9 cellular contexts compared by ENCODE assay signal in the genomic region with DNA sequence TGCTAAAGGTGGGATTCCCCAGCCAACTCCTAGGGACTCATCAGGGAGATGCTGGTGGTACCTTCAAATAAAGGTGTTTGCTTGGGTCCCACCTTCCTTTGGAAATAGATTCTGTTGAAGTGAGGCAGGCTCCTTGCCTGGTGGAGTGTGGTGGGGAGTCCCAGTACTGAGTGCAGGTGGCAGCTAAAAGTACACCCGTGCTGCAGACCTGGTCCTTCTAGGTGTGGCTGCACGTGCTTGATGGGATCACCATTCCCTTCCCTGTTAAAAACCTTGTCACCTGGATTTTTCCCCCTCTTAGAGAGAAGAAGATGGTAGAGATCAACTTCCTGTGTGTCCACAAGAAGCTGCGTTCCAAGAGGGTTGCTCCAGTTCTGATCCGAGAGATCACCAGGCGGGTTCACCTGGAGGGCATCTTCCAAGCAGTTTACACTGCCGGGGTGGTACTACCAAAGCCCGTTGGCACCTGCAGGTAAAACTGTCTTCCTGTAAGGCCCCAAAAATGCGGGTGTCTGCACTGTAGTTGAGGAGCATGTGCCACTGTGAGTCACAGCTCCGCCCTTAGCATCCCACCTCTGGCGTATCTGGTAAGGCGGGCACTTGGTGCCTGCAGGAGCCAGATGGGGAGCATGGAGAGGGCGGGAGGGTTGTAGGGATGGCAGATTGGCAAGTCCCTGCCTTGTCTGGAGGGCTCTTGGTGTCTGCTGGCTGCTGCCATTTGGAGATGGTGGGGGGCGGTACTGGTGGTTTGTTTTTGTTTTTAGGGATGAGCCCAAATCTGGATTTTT. TPM values are rescaled to one million over a fixed set of nuclear protein-coding genes. Genes with fewer than 3 reads are reported as not detected.
DNase-seq lines count a peak whose midpoint lies in the region; FAIRE-seq and TF ChIP-seq lines count a peak whose summit lies in the region.
"Had no signal": no experiment of that assay in that cellular context is flagged by ENCODE, and none has a peak within 500 bp of the region (broad histone marks: within the 10 kb centered on the region; RNA-seq: fewer than 3 reads in every experiment).

No MANE protein-coding gene starts in this region.

- H3K79me2 ChIP-seq in hepatocyte = peaks cover 3% of the 10 kb centered on the region

- H3K4me1 ChIP-seq in adrenal gland (replicated peaks in 1 of 2) (peaks cover 20 to 54% of the 10 kb centered on the region in 2 donors), hepatocyte (ENCODE audit: insufficient read depth) (peaks cover 34% of the 10 kb centered on the region), thymus (ENCODE audit: control insufficient read depth, insufficient read depth, low read length) (no peaks in the 10 kb centered on the region), testis (peaks cover 25% of the 10 kb centered on the region)

- H3K4me3 ChIP-seq in adrenal gland (no peak overlapping the region), hepatocyte (no peak overlapping the region), thymus (ENCODE audit: low read length) (no peak overlapping the region), testis (no peak overlapping the region)

- H3K27me3 ChIP-seq in adrenal gland = no peaks in the 10 kb centered on the region
- H3K27me3 ChIP-seq in hepatocyte = no peaks in the 10 kb centered on the region
- H3K27me3 ChIP-seq in thymus (ENCODE audit: control insufficient read depth, insufficient read depth) = no peaks in the 10 kb centered on the region
- H3K27me3 ChIP-seq in testis = no peaks in the 10 kb centered on the region

- H3K9me2 ChIP-seq in hepatocyte (replicated peaks; ENCODE audit: insufficient read depth) = no peaks in the 10 kb centered on the region

- H3K27ac ChIP-seq in adrenal gland (peak overlapping the region in 3 of 5 donors; percentile 41 to 66 (median 56)), hepatocyte (peak overlapping the region; percentile 9), thymus (ENCODE audit: low read depth) (peak overlapping the region; percentile 61), testis (peak overlapping the region in 1 of 2 donors; percentile 68)

- no peak overlapping the region for H3K4me2 ChIP-seq in hepatocyte

- H2AFZ ChIP-seq in hepatocyte = no peak overlapping the region

- WGBS in adrenal gland, 4 donors = 85 to 91% (median 89%) methylated on average over 12 to 13 of the region's 13 CpGs
- 91% methylated on average over 13 of the region's 13 CpGs for WGBS in hepatocyte (ENCODE audit: low lambda C conversion rate, missing lambda C conversion rate)
- 98% methylated on average over 13 of the region's 13 CpGs for WGBS in thymus
- 73 to 82% methylated on average over 8 to 13 of the region's 13 CpGs for WGBS in testis, 2 donors

- TF ChIP-seq POLR2A in adrenal gland (IDR thresholded peaks at IDR 0.05) (no peak), testis (IDR thresholded peaks at IDR 0.05) (no peak)

- H3K36me3 ChIP-seq in adrenal gland (replicated peaks in 1 of 2) = peaks cover 0 to 72% of the 10 kb centered on the region in 2 donors
- H3K36me3 ChIP-seq in hepatocyte (replicated peaks; ENCODE audit: insufficient read depth, low read depth) = no peaks in the 10 kb centered on the region
- peaks cover 81% of the 10 kb centered on the region for H3K36me3 ChIP-seq in thymus (ENCODE audit: control insufficient read depth, insufficient read depth)
- no peaks in the 10 kb centered on the region for H3K36me3 ChIP-seq in testis (ENCODE audit: low read depth, missing control alignments)

- no peaks in the 10 kb centered on the region for H3K9me3 ChIP-seq in adrenal gland (replicated peaks in 1 of 3)
- no peaks in the 10 kb centered on the region for H3K9me3 ChIP-seq in hepatocyte (ENCODE audit: low read depth)
- H3K9me3 ChIP-seq in thymus (ENCODE audit: control insufficient read depth) = no peaks in the 10 kb centered on the region
- no peaks in the 10 kb centered on the region for H3K9me3 ChIP-seq in testis

- FAIRE-seq in HTR-8/SVneo (lab: Jason Lieb, UNC) = peak; percentile 33
- FAIRE-seq: colon had no signal

- no peak for DNase-seq in HTR-8/SVneo (ENCODE audit: insufficient read length, low spot score)
- no peak for DNase-seq in adrenal gland
- peak; percentile 3 for DNase-seq in hepatocyte (ENCODE audit: low spot score)
- no peak for DNase-seq in testis
- no peak for DNase-seq in effector CD8-positive, alpha-beta T cell (lab: John Stamatoyannopoulos, UW)
- no peak for DNase-seq in cortex of kidney (lab: John Stamatoyannopoulos, UW)
- DNase-seq: SIG-M5 had no signal

- TF ChIP-seq CTCF in adrenal gland (IDR thresholded peaks at IDR 0.05) (no peak), hepatocyte (IDR thresholded peaks at IDR 0.05; ENCODE audit: poor library complexity) (no peak), testis (IDR thresholded peaks at IDR 0.05) (no peak)

- no peaks in the 10 kb centered on the region for H4K20me1 ChIP-seq in hepatocyte (ENCODE audit: insufficient read depth, poor library complexity, severe bottlenecking)

- intact Hi-C loops in adrenal gland (cut with DNase I) (loop anchor here in 1 of 2 donors (5.0 kb wide), 1 partner anchor 176 kb away; no protein-coding TSS in a partner anchor), testis (cut with DNase I; ENCODE audit: low total_unique reads) (no loop called here)

RNA-seq across cellular contexts. Expression of gene PLCD3, which starts 34.0 kb away (rescaled TPM):
- total RNA-seq in adrenal gland (100 to 1,000 TPM in 5 of 8 donors, 10 to 100 TPM in 3; 48.6 to 246 (median 149) TPM), hepatocyte (49.2 and 69.7 TPM in 2 replicates), testis (100 to 1,000 TPM in 1 of 2 donors, 10 to 100 TPM in 1; 86.3 to 106 TPM)
- polyA plus RNA-seq in adrenal gland (10 to 100 TPM; 33.2 to 68.1 (median 36.4) TPM), hepatocyte (35.7 and 41.8 TPM in 2 replicates), thymus (9.1 TPM), testis (ENCODE audit: insufficient read depth, low read depth, low replicate concordance) (62.2 TPM)

RNA-seq across cellular contexts. Expression of gene NMT1, which starts 37.2 kb away (rescaled TPM):
- total RNA-seq in adrenal gland (100 to 1,000 TPM in 6 of 8 donors, 10 to 100 TPM in 2; 85.9 to 174 (median 136) TPM), hepatocyte (68.5 and 71.2 TPM in 2 replicates), testis (10 to 100 TPM; 76.1 to 79.0 TPM)
- polyA plus RNA-seq in adrenal gland (100 to 1,000 TPM; 119 to 170 (median 163) TPM), hepatocyte (90.1 and 126 TPM in 2 replicates), thymus (39.3 TPM), testis (ENCODE audit: insufficient read depth, low read depth, low replicate concordance) (143 TPM)

RNA-seq across cellular contexts. Expression of gene ACBD4, which starts 37.2 kb away (rescaled TPM):
- total RNA-seq in adrenal gland (10 to 100 TPM; 13.1 to 30.6 (median 23.6) TPM), hepatocyte (8.1 and 8.2 TPM in 2 replicates), testis (1 to 10 TPM; 8.3 to 9.1 TPM)
- polyA plus RNA-seq in adrenal gland (10 to 100 TPM in 2 of 3 donors, 1 to 10 TPM in 1; 7.9 to 71.3 (median 44.5) TPM), hepatocyte (11.2 and 13.7 TPM in 2 replicates), thymus (26.5 TPM), testis (ENCODE audit: insufficient read depth, low read depth, low replicate concordance) (7.5 TPM)

RNA-seq across cellular contexts. Expression of gene DCAKD, which starts 46.8 kb away (rescaled TPM):
- total RNA-seq in adrenal gland (100 to 1,000 TPM in 2 of 8 donors, 10 to 100 TPM in 6; 53.1 to 115 (median 74.6) TPM), hepatocyte (31.3 and 47.4 TPM in 2 replicates), testis (10 to 100 TPM; 63.1 to 72.5 TPM)
- polyA plus RNA-seq in adrenal gland (10 to 100 TPM; 34.9 to 40.6 (median 35.2) TPM), hepatocyte (29.9 and 33.3 TPM in 2 replicates), thymus (24.7 TPM), testis (ENCODE audit: insufficient read depth, low read depth, low replicate concordance) (33.2 TPM)

RNA-seq across cellular contexts. Expression of gene HEXIM1, which starts 50.0 kb away (rescaled TPM):
- total RNA-seq in adrenal gland = 100 to 1,000 TPM in 1 of 8 donors, 10 to 100 TPM in 7; 25.1 to 159 (median 46.8) TPM
- 10 to 100 TPM; 23.3 to 26.0 (median 24.4) TPM for polyA plus RNA-seq in adrenal gland
- 17.1 and 19.2 TPM in 2 replicates for total RNA-seq in hepatocyte
- 13.5 and 14.5 TPM in 2 replicates for polyA plus RNA-seq in hepatocyte
- 33.9 TPM for polyA plus RNA-seq in thymus
- total RNA-seq in testis = 10 to 100 TPM; 51.8 to 68.8 TPM
- polyA plus RNA-seq in testis (ENCODE audit: insufficient read depth, low read depth, low replicate concordance) = 38.8 TPM
